4 cellular contexts compared by ENCODE assay signal in genomic region chr1:196594700-196595099, GRCh38.
TF ChIP-seq lines count a peak whose summit lies in the region.

No MANE protein-coding gene starts in this region.

TF ChIP-seq in HepG2, 621 proteins besides CTCF, POLR2A, EP300 and RAD21:
- peak; percentile 84 for TF ChIP-seq MAFF (IDR thresholded peaks at IDR 0.05; ENCODE audit: low read depth, low read length)
- no peak for TF ChIP-seq ZNF639 (CRISPR knock-in tag; conservative IDR thresholded peaks at IDR 0.05)
- no peak for TF ChIP-seq CBX1 (IDR thresholded peaks at IDR 0.05; ENCODE audit: low read depth)
- peak; percentile 78 to 91 for TF ChIP-seq MAFK (conservative IDR thresholded peaks at IDR 0.05 in 1 of 2, IDR thresholded peaks at IDR 0.05 in 1 of 2; ENCODE audit: low read length in 2 of 2)
- TF ChIP-seq RFXANK (CRISPR knock-in tag; IDR thresholded peaks at IDR 0.05), result no peak
TF ChIP-seq in HepG2: peak in this region for 2.

TF ChIP-seq in IMR-90, 13 proteins besides CTCF, POLR2A, EP300 and RAD21:
- TF ChIP-seq MAFK (IDR thresholded peaks at IDR 0.05; ENCODE audit: low read depth, low read length) (peak; percentile 92), BHLHE40 (IDR thresholded peaks at IDR 0.05; ENCODE audit: low read depth, low read length) (no peak)

TF ChIP-seq in K562, 482 proteins besides CTCF, POLR2A, EP300 and RAD21:
- TF ChIP-seq MAFK (IDR thresholded peaks at IDR 0.05; ENCODE audit: low read length), result peak; percentile 85
- TF ChIP-seq MAFG (tag; conservative IDR thresholded peaks at IDR 0.05), result peak; percentile 80
- no peak for TF ChIP-seq RREB1 (CRISPR knock-in tag; IDR thresholded peaks at IDR 0.05)
- no peak for TF ChIP-seq SIRT6 (IDR thresholded peaks at IDR 0.05; ENCODE audit: low read depth, low read length)
- peak; percentile 79 for TF ChIP-seq C11orf30 (IDR thresholded peaks at IDR 0.05; ENCODE audit: low read depth)
- TF ChIP-seq MAFF (IDR thresholded peaks at IDR 0.05; ENCODE audit: low read length), result peak; percentile 78
- peak; percentile 89 for TF ChIP-seq ZNF316 (IDR thresholded peaks at IDR 0.05)

TF ChIP-seq in neural cell, 6 proteins besides CTCF, POLR2A, EP300 and RAD21:
- TF ChIP-seq MXI1 (conservative IDR thresholded peaks at IDR 0.05; ENCODE audit: poor library complexity, severe bottlenecking), result no peak
- no peak for TF ChIP-seq EZH2 (IDR thresholded peaks at IDR 0.05; ENCODE audit: borderline replicate concordance, insufficient read depth, low read length, poor library complexity, severe bottlenecking)
- no peak for TF ChIP-seq TAF1 (IDR thresholded peaks at IDR 0.05; ENCODE audit: low read depth)
- no peak for TF ChIP-seq REST (IDR thresholded peaks at IDR 0.05; ENCODE audit: borderline replicate concordance)
- no peak for TF ChIP-seq SMC3 (conservative IDR thresholded peaks at IDR 0.05; ENCODE audit: poor library complexity)
- no peak for TF ChIP-seq POLR2AphosphoS5 (IDR thresholded peaks at IDR 0.05)
